Comparison of ENCODE assay signal across 23 cellular contexts in genomic region chr3:30324587-30324986, GRCh38.
A peak's percentile ranks its signal among the peaks of the same experiment; 100 is the strongest.
DNase-seq lines count a peak whose midpoint lies in the region; ATAC-seq and TF ChIP-seq lines count a peak whose summit lies in the region.
"Had no signal": no experiment of that assay in that cellular context is flagged by ENCODE, and none has a peak within 500 bp of the region (broad histone marks: within the 10 kb centered on the region; RNA-seq: fewer than 3 reads in every experiment).

No MANE protein-coding gene starts in this region.

- H3K27me3 ChIP-seq in foreskin keratinocyte = no peaks in the 10 kb centered on the region
- H3K27me3 ChIP-seq in lower lobe of right lung (ENCODE audit: low read depth) = no peaks in the 10 kb centered on the region
- H3K27me3 ChIP-seq: adrenal gland, ovary, suprapubic skin had no signal

- H3K36me3 Mint-ChIP-seq in nephron (ENCODE audit: low read depth) (no peaks in the 10 kb centered on the region), nephron progenitor cell (ENCODE audit: low read depth) (no peaks in the 10 kb centered on the region)

- H3K4me1 Mint-ChIP-seq in nephron = no peaks in the 10 kb centered on the region
- peaks cover 3% of the 10 kb centered on the region for H3K4me1 Mint-ChIP-seq in nephron progenitor cell

- no peaks in the 10 kb centered on the region for H3K36me3 ChIP-seq in lower lobe of right lung
- H3K36me3 ChIP-seq: adrenal gland, ovary, suprapubic skin had no signal

- peak; percentile 80 for DNase-seq in Caki2 (ENCODE audit: low read depth)
- DNase-seq in M059J (ENCODE audit: low read depth) = peak; percentile 83
- peak in 1 of 2 donors; percentile 24 for DNase-seq in foreskin keratinocyte
- no peak for DNase-seq in nephron progenitor cell
- DNase-seq in lower lobe of right lung = no peak
- no peak for DNase-seq in GM19238 (ENCODE audit: insufficient read length, low spot score)
- DNase-seq: activated CD8-positive, alpha-beta memory T cell treated with anti-CD3 and anti-CD28 coated beads for 24 hours; adrenal gland; central memory CD4-positive, alpha-beta T cell; effector CD8-positive, alpha-beta T cell; GDM1; hippocampal formation; KG1; left cardiac atrium; NCI-H1417 treated with DMSO at 0.1 percent for 48 hours; NK-92 treated with Interleukin-12 subunit alpha and Interleukin-12 subunit beta, amount 100 ng/mL, for 24 hours; ovary; SHP77 treated with DMSO at 0.1 percent for 48 hours; T-helper 2 cell had no signal

- in situ Hi-C loops in Caki2 (cut with HindIII; ENCODE audit: low pct_unique_long_range_greater_than_20kb, low sequenced_read_pairs) = no loop called here

- no peaks in the 10 kb centered on the region for H3K27me3 Mint-ChIP-seq in nephron (ENCODE audit: low read depth)
- H3K27me3 Mint-ChIP-seq in nephron progenitor cell (ENCODE audit: low read depth, poor library complexity) = peaks cover 3% of the 10 kb centered on the region
- H3K27me3 Mint-ChIP-seq: activated T-helper 17 cell treated with anti-CD3 and anti-CD28 coated beads, Interleukin-2, amount 50 U/mL, for 72 hours had no signal

- no peak overlapping the region for H3K4me3 Mint-ChIP-seq in nephron
- H3K4me3 Mint-ChIP-seq in nephron progenitor cell = no peak overlapping the region
- H3K4me3 Mint-ChIP-seq: activated T-helper 17 cell treated with anti-CD3 and anti-CD28 coated beads, Interleukin-2, amount 50 U/mL, for 72 hours had no signal

- no peak for TF ChIP-seq CTCF in foreskin keratinocyte (conservative IDR thresholded peaks at IDR 0.05)
- TF ChIP-seq CTCF in nephron (IDR thresholded peaks at IDR 0.05; ENCODE audit: unreplicated experiment in 3 of 3) = no peak
- no peak for TF ChIP-seq CTCF in nephron progenitor cell (IDR thresholded peaks at IDR 0.05)
- no peak for TF ChIP-seq CTCF in lower lobe of right lung (IDR thresholded peaks at IDR 0.05)

- H3K9me3 ChIP-seq in lower lobe of right lung = no peaks in the 10 kb centered on the region
- H3K9me3 ChIP-seq: adrenal gland, ovary, suprapubic skin had no signal

- H3K27ac Mint-ChIP-seq in nephron = peak overlapping the region; percentile 47 to 66 (median 48)
- no peak overlapping the region for H3K27ac Mint-ChIP-seq in nephron progenitor cell
- H3K27ac Mint-ChIP-seq: activated T-helper 17 cell treated with anti-CD3 and anti-CD28 coated beads, Interleukin-2, amount 50 U/mL, for 72 hours had no signal

- H3K4me1 ChIP-seq in foreskin keratinocyte (peaks cover 3% of the 10 kb centered on the region), lower lobe of right lung (no peaks in the 10 kb centered on the region)
- H3K4me1 ChIP-seq: suprapubic skin had no signal

- ATAC-seq in foreskin keratinocyte = peak; percentile 62
- ATAC-seq in lower lobe of right lung = no peak
- ATAC-seq in GM18861 (IDR thresholded peaks at IDR 0.05; ENCODE audit: unreplicated experiment) = no peak
- ATAC-seq: activated T-helper 17 cell treated with anti-CD3 and anti-CD28 coated beads, Interleukin-2, amount 50 U/mL, for 72 hours had no signal

- no peak overlapping the region for H3K4me3 ChIP-seq in lower lobe of right lung
- H3K4me3 ChIP-seq: adrenal gland, ovary, suprapubic skin had no signal

- no peak overlapping the region for H3K27ac ChIP-seq in foreskin keratinocyte
- no peak overlapping the region for H3K27ac ChIP-seq in lower lobe of right lung
- H3K27ac ChIP-seq: adrenal gland, ovary, suprapubic skin had no signal

- intact Hi-C loops in lower lobe of right lung (cut with DNase I) = no loop called here

- peaks cover 11% of the 10 kb centered on the region for H3K9me3 Mint-ChIP-seq in nephron
- peaks cover 5% of the 10 kb centered on the region for H3K9me3 Mint-ChIP-seq in nephron progenitor cell

Comparison
In these comparisons a context has a peak if more than half of its experiments do, and no peak if none do; other contexts are left out.
1. DNase-seq: peak in Caki2 (single experiment) and M059J (single experiment); none in nephron progenitor cell (single experiment), lower lobe of right lung (single experiment) and GM19238 (single experiment).